14 cellular contexts compared by ENCODE assay signal in genomic region chr3:185878920-185879319, GRCh38.
"Had no signal": no experiment of that assay in that cellular context is flagged by ENCODE, and none has a peak within 500 bp of the region (broad histone marks: within the 10 kb centered on the region; RNA-seq: fewer than 3 reads in every experiment).

No MANE protein-coding gene starts in this region.

- H3K27me3 ChIP-seq: cardiac muscle cell, hepatocyte had no signal

- ATAC-seq: activated CD4-positive, alpha-beta T cell treated with anti-CD3 and anti-CD28 coated beads for 36 hours; lower lobe of right lung; natural killer cell treated with Interleukin-12 subunit alpha and Interleukin-12 subunit beta and Interleukin-15 and Interleukin-18, amount 100 ng/mL, for 72 hours; stimulated activated naive CD8-positive, alpha-beta T cell treated with anti-CD3 and anti-CD28 coated beads, Interleukin-15, Interleukin-2, amounts not matched to agents 100 U/mL and 50 U/mL, for 24 hours; T-helper 17 cell had no signal

- H3K79me2 ChIP-seq: hepatocyte had no signal

- DNase-seq: activated CD4-positive, alpha-beta T cell treated with anti-CD3 and anti-CD28 coated beads for 36 hours; activated CD4-positive, alpha-beta T cell treated with anti-CD3 and anti-CD28 coated beads, Interleukin-2, amount 50 U/mL, for 48 hours; dorsolateral prefrontal cortex; lower lobe of right lung; posterior cingulate gyrus; stimulated activated CD4-positive, alpha-beta T cell treated with anti-CD3 and anti-CD28 coated beads, Interleukin-12 subunit alpha, Interleukin-12 subunit beta, amount 100 ng/mL, for 4 hours; stimulated activated CD4-positive, alpha-beta T cell treated with anti-CD3 and anti-CD28 coated beads, Interleukin-1b, Interleukin-23, amount 100 ng/mL, for 48 hours; stimulated activated naive CD8-positive, alpha-beta T cell treated with anti-CD3 and anti-CD28 coated beads, Interleukin-15, Interleukin-2, amounts not matched to agents 100 U/mL and 50 U/mL, for 24 hours; substantia nigra; T-helper 17 cell; tibial artery had no signal

- H2AFZ ChIP-seq: hepatocyte had no signal

- H3K36me3 ChIP-seq: cardiac muscle cell, lower lobe of right lung, tibial artery had no signal

- H3K27ac ChIP-seq: cardiac muscle cell, dorsolateral prefrontal cortex, hepatocyte, lower lobe of right lung, tibial artery had no signal

- H3K9me3 ChIP-seq: lower lobe of right lung, tibial artery had no signal

- H3K4me1 ChIP-seq: lower lobe of right lung, tibial artery had no signal

- H3K4me2 ChIP-seq: hepatocyte had no signal

- H3K4me3 ChIP-seq: cardiac muscle cell, dorsolateral prefrontal cortex, hepatocyte, lower lobe of right lung, tibial artery had no signal
